Comparison of ENCODE assay signal across 18 cellular contexts in genomic region chrX:40391662-40392061, GRCh38.
"Had no signal": no experiment of that assay in that cellular context is flagged by ENCODE, and none has a peak within 500 bp of the region (broad histone marks: within the 10 kb centered on the region; RNA-seq: fewer than 3 reads in every experiment).

No MANE protein-coding gene starts in this region.

- H3K27ac ChIP-seq: adrenal gland, gastrocnemius medialis, heart left ventricle had no signal

- H3K4me1 ChIP-seq: adrenal gland, gastrocnemius medialis, heart left ventricle had no signal

- ATAC-seq: esophagus mucosa, gastrocnemius medialis, heart left ventricle, left ventricle myocardium superior had no signal

- H3K36me3 ChIP-seq: adrenal gland, gastrocnemius medialis, heart left ventricle had no signal

- H3K9me3 ChIP-seq: adrenal gland, gastrocnemius medialis had no signal

- H3K27ac Mint-ChIP-seq: activated naive CD4-positive, alpha-beta T cell treated with anti-CD3 and anti-CD28 coated beads, Interleukin-2, amount 50 U/mL, for 24 hours; dendritic cell treated with granulocyte-macrophage colony-stimulating factor and Interleukin-4, amounts not matched to agents 40 ng/mL and 50 ng/mL, for 4 days; progenitor cell of endocrine pancreas had no signal

- DNase-seq: activated CD4-positive, CD25-positive, alpha-beta regulatory T cell treated with anti-CD3 and anti-CD28 coated beads, Interleukin-2, amount 50 U/mL, for 72 hours; activated CD8-positive, alpha-beta memory T cell treated with anti-CD3 and anti-CD28 coated beads for 24 hours; activated CD8-positive, alpha-beta memory T cell treated with anti-CD3 and anti-CD28 coated beads, Interleukin-2, amount 50 U/mL, for 48 hours; activated effector memory CD4-positive, alpha-beta T cell treated with anti-CD3 and anti-CD28 coated beads, Interleukin-2, amount 50 U/mL, for 16 hours; activated T-cell treated with anti-CD3 and anti-CD28 coated beads, Interleukin-2, amount 50 U/mL, for 48 hours; adrenal gland; effector CD8-positive, alpha-beta T cell; gastrocnemius medialis; heart left ventricle; left ventricle myocardium superior; stimulated activated CD4-positive, alpha-beta T cell treated with anti-CD3 and anti-CD28 coated beads, Interleukin-12 subunit alpha, Interleukin-12 subunit beta, amount 100 ng/mL, for 4 hours; stimulated activated CD4-positive, alpha-beta T cell treated with anti-CD3 and anti-CD28 coated beads, Interleukin-1b, Interleukin-23, amount 100 ng/mL, for 48 hours; stimulated activated CD8-positive, alpha-beta memory T cell treated with anti-CD3 and anti-CD28 coated beads, Interleukin-4, amount 100 ng/mL, for 48 hours; stimulated activated naive CD4-positive, alpha-beta T cell had no signal

- H3K9me3 Mint-ChIP-seq: activated naive CD4-positive, alpha-beta T cell treated with anti-CD3 and anti-CD28 coated beads, Interleukin-2, amount 50 U/mL, for 24 hours had no signal

- H3K4me3 ChIP-seq: adrenal gland, gastrocnemius medialis, heart left ventricle had no signal

- H3K27me3 ChIP-seq: adrenal gland had no signal

- H3K4me3 Mint-ChIP-seq: activated naive CD4-positive, alpha-beta T cell treated with anti-CD3 and anti-CD28 coated beads, Interleukin-2, amount 50 U/mL, for 24 hours; dendritic cell treated with granulocyte-macrophage colony-stimulating factor and Interleukin-4, amounts not matched to agents 40 ng/mL and 50 ng/mL, for 4 days had no signal

- H3K27me3 Mint-ChIP-seq: activated naive CD4-positive, alpha-beta T cell treated with anti-CD3 and anti-CD28 coated beads, Interleukin-2, amount 50 U/mL, for 24 hours; dendritic cell treated with granulocyte-macrophage colony-stimulating factor and Interleukin-4, amounts not matched to agents 40 ng/mL and 50 ng/mL, for 4 days; progenitor cell of endocrine pancreas had no signal

- H3K4me1 Mint-ChIP-seq: activated naive CD4-positive, alpha-beta T cell treated with anti-CD3 and anti-CD28 coated beads, Interleukin-2, amount 50 U/mL, for 24 hours had no signal

- H3K36me3 Mint-ChIP-seq: activated naive CD4-positive, alpha-beta T cell treated with anti-CD3 and anti-CD28 coated beads, Interleukin-2, amount 50 U/mL, for 24 hours had no signal
